18 cellular contexts compared by ENCODE assay signal in the genomic region with DNA sequence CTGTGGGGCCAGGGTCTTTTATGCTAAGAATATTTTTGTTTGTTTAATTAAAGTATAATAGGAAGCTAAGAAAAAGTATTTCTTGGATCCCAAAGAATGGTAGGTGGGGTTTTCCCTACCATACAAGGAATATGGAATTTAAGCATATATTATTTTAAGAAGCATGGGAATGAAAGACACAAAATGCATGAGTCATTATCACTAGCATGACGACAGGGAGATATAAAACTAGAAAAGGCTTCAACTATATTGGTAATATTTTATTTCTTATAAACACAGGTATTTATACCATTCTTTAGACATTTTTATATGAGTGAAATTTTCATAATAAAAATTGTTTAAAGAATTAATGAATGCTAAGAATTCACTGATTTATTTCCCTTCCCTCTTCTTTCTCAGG. TPM values are rescaled to one million over a fixed set of nuclear protein-coding genes. Genes with fewer than 3 reads are reported as not detected.
"Had no signal": no experiment of that assay in that cellular context is flagged by ENCODE, and none has a peak within 500 bp of the region (broad histone marks: within the 10 kb centered on the region; RNA-seq: fewer than 3 reads in every experiment).

No MANE protein-coding gene starts in this region.

- H3K4me1 ChIP-seq: gastroesophageal sphincter, vagina had no signal

- H3K27ac Mint-ChIP-seq: activated naive CD4-positive, alpha-beta T cell treated with anti-CD3 and anti-CD28 coated beads, Interleukin-2, amount 50 U/mL, for 24 hours; activated T-cell treated with anti-CD3 and anti-CD28 coated beads, Interleukin-2, amount 50 U/mL, for 24 hours; dendritic cell treated with granulocyte-macrophage colony-stimulating factor and Interleukin-4, amounts not matched to agents 40 ng/mL and 50 ng/mL, for 4 days; effector memory CD8-positive, alpha-beta T cell; natural killer cell treated with Interleukin-12 subunit alpha and Interleukin-12 subunit beta and Interleukin-15 and Interleukin-18, amount 100 ng/mL, for 72 hours; stimulated activated naive B cell treated with anti-CD40 and anti-IgM and Interleukin-4, amounts not matched to agents 10 μg/mL and 1 μg/mL and 100 μg/mL, for 72 hours had no signal

- H3K36me3 Mint-ChIP-seq: activated naive CD4-positive, alpha-beta T cell treated with anti-CD3 and anti-CD28 coated beads, Interleukin-2, amount 50 U/mL, for 24 hours; stimulated activated naive B cell treated with anti-CD40 and anti-IgM and Interleukin-4, amounts not matched to agents 10 μg/mL and 1 μg/mL and 100 μg/mL, for 72 hours had no signal

- H3K9me3 ChIP-seq: gastroesophageal sphincter, left ventricle myocardium inferior, thyroid gland, vagina had no signal

- DNase-seq: activated CD4-positive, alpha-beta T cell treated with anti-CD3 and anti-CD28 coated beads, Interleukin-2, amount 50 U/mL, for 48 hours; activated CD4-positive, CD25-positive, alpha-beta regulatory T cell treated with anti-CD3 and anti-CD28 coated beads, Interleukin-2, amount 50 U/mL, for 72 hours; activated effector memory CD4-positive, alpha-beta T cell treated with Interleukin-2 at 50 U/mL for 16 hours; activated T-cell treated with anti-CD3 and anti-CD28 coated beads, Interleukin-2, amount 50 U/mL, for 24 hours; central memory CD4-positive, alpha-beta T cell; effector memory CD8-positive, alpha-beta T cell; left ventricle myocardium inferior; mesendoderm; nucleus accumbens; stimulated activated CD4-positive, alpha-beta T cell treated with anti-CD3 and anti-CD28 coated beads, Interleukin-4, amount 100 ng/mL, for 1 hour; stimulated activated naive B cell treated with anti-CD40 and anti-IgM and Interleukin-4, amounts not matched to agents 10 μg/mL and 1 μg/mL and 100 μg/mL, for 72 hours; thyroid gland had no signal

- H3K27me3 ChIP-seq: gastroesophageal sphincter, thyroid gland, vagina had no signal

- H3K36me3 ChIP-seq: gastroesophageal sphincter, left ventricle myocardium inferior, thyroid gland, vagina had no signal

- H3K27ac ChIP-seq: epithelial cell of prostate, gastroesophageal sphincter, left ventricle myocardium inferior, thyroid gland, vagina had no signal

- H3K4me3 Mint-ChIP-seq: activated naive CD4-positive, alpha-beta T cell treated with anti-CD3 and anti-CD28 coated beads, Interleukin-2, amount 50 U/mL, for 24 hours; activated T-cell treated with anti-CD3 and anti-CD28 coated beads, Interleukin-2, amount 50 U/mL, for 24 hours; dendritic cell treated with granulocyte-macrophage colony-stimulating factor and Interleukin-4, amounts not matched to agents 40 ng/mL and 50 ng/mL, for 4 days; effector memory CD8-positive, alpha-beta T cell; natural killer cell treated with Interleukin-12 subunit alpha and Interleukin-12 subunit beta and Interleukin-15 and Interleukin-18, amount 100 ng/mL, for 72 hours; stimulated activated naive B cell treated with anti-CD40 and anti-IgM and Interleukin-4, amounts not matched to agents 10 μg/mL and 1 μg/mL and 100 μg/mL, for 72 hours had no signal

- H3K27me3 Mint-ChIP-seq: activated naive CD4-positive, alpha-beta T cell treated with anti-CD3 and anti-CD28 coated beads, Interleukin-2, amount 50 U/mL, for 24 hours; activated T-cell treated with anti-CD3 and anti-CD28 coated beads, Interleukin-2, amount 50 U/mL, for 24 hours; dendritic cell treated with granulocyte-macrophage colony-stimulating factor and Interleukin-4, amounts not matched to agents 40 ng/mL and 50 ng/mL, for 4 days; effector memory CD8-positive, alpha-beta T cell; natural killer cell treated with Interleukin-12 subunit alpha and Interleukin-12 subunit beta and Interleukin-15 and Interleukin-18, amount 100 ng/mL, for 72 hours; stimulated activated naive B cell treated with anti-CD40 and anti-IgM and Interleukin-4, amounts not matched to agents 10 μg/mL and 1 μg/mL and 100 μg/mL, for 72 hours had no signal

- H3K4me1 Mint-ChIP-seq: activated naive CD4-positive, alpha-beta T cell treated with anti-CD3 and anti-CD28 coated beads, Interleukin-2, amount 50 U/mL, for 24 hours; stimulated activated naive B cell treated with anti-CD40 and anti-IgM and Interleukin-4, amounts not matched to agents 10 μg/mL and 1 μg/mL and 100 μg/mL, for 72 hours had no signal

- ATAC-seq: effector memory CD8-positive, alpha-beta T cell; gastroesophageal sphincter; natural killer cell treated with Interleukin-12 subunit alpha and Interleukin-12 subunit beta and Interleukin-15 and Interleukin-18, amount 100 ng/mL, for 72 hours; stimulated activated naive B cell treated with anti-CD40 and anti-IgM and Interleukin-4, amounts not matched to agents 10 μg/mL and 1 μg/mL and 100 μg/mL, for 72 hours had no signal

- H3K4me3 ChIP-seq: gastroesophageal sphincter, left ventricle myocardium inferior, thyroid gland, vagina had no signal

RNA-seq across cellular contexts. Expression of a gene that starts 39.3 kb away (rescaled TPM):
- total RNA-seq: natural killer cell treated with Interleukin-12 subunit alpha and Interleukin-12 subunit beta and Interleukin-15 and Interleukin-18, amount 100 ng/mL, for 72 hours had no signal
